ENCODE assay signal across 21 cellular contexts in genomic region chr6:164640946-164641345, GRCh38.
DNase-seq lines count a peak whose midpoint lies in the region; ATAC-seq, FAIRE-seq and TF ChIP-seq lines count a peak whose summit lies in the region.
"Had no signal": no experiment of that assay in that cellular context is flagged by ENCODE, and none has a peak within 500 bp of the region (broad histone marks: within the 10 kb centered on the region; RNA-seq: fewer than 3 reads in every experiment).

No MANE protein-coding gene starts in this region.

- CTCF ChIA-PET in GM12878 (lab: Yijun Ruan, JAX) = no interaction called here

- TF ChIP-seq CTCF in GM12878 (IDR thresholded peaks at IDR 0.05 in 2 of 3, conservative IDR thresholded peaks at IDR 0.05 in 1 of 3; ENCODE audit: control insufficient read depth in 2 of 3, extremely low read depth in 1 of 3, insufficient read depth in 1 of 3, low read depth in 3 of 3, low read length in 3 of 3) = no peak
- TF ChIP-seq CTCF in mucosa of descending colon (IDR thresholded peaks at IDR 0.05) = no peak

- RAD21 ChIA-PET in GM12878 (lab: Charles Lee; ENCODE audit: unreplicated experiment) = no interaction called here

- H3K4me1 ChIP-seq in GM12878 (ENCODE audit: control insufficient read depth, insufficient read depth, low read length) (no peaks in the 10 kb centered on the region), mucosa of descending colon (ENCODE audit: low read depth) (no peaks in the 10 kb centered on the region)
- H3K4me1 ChIP-seq: gastroesophageal sphincter had no signal

- POLR2A ChIA-PET in GM12878 (lab: Charles Lee) = no interaction called here

- no peak overlapping the region for H3K27ac ChIP-seq in GM12878 (ENCODE audit: control insufficient read depth, insufficient read depth)
- H3K27ac ChIP-seq: cardiac muscle cell, gastroesophageal sphincter, HL-60 had no signal

- ATAC-seq in GM12878 (peak; percentile 65), HG02870 (IDR thresholded peaks at IDR 0.05; ENCODE audit: unreplicated experiment) (no peak), GM18517 (IDR thresholded peaks at IDR 0.05; ENCODE audit: unreplicated experiment) (no peak), mucosa of descending colon (no peak)
- ATAC-seq: esophagus mucosa; gastroesophageal sphincter; naive thymus-derived CD4-positive, alpha-beta T cell had no signal

- H4K20me1 ChIP-seq in GM12878 (ENCODE audit: control insufficient read depth, insufficient read depth) = no peaks in the 10 kb centered on the region

- TF ChIP-seq RAD21 in GM12878 (IDR thresholded peaks at IDR 0.05; ENCODE audit: insufficient read depth, low read depth, low read length) = no peak

- SMC1A ChIA-PET in GM12878 (lab: Charles Lee; ENCODE audit: uncharacterized antibody, unreplicated experiment) = no interaction called here

- H3K27me3 ChIP-seq in GM12878 (replicated peaks in 1 of 2; ENCODE audit: control insufficient read depth in 2 of 2, insufficient read depth in 2 of 2, low read length in 1 of 2) = no peaks in the 10 kb centered on the region
- H3K27me3 ChIP-seq: cardiac muscle cell, gastroesophageal sphincter had no signal

- H3K9ac ChIP-seq in GM12878 (ENCODE audit: control insufficient read depth, insufficient read depth, low read length) = no peak overlapping the region

- no peak for TF ChIP-seq POLR2A in GM12878 (IDR thresholded peaks at IDR 0.05; ENCODE audit: low read depth, low read length)

- no peak overlapping the region for H3K4me2 ChIP-seq in GM12878 (ENCODE audit: control insufficient read depth, insufficient read depth)

- H3K4me3 ChIP-seq in GM12878 (no peak overlapping the region), mucosa of descending colon (no peak overlapping the region)
- H3K4me3 ChIP-seq: cardiac muscle cell, gastroesophageal sphincter had no signal

- no peaks in the 10 kb centered on the region for H3K36me3 ChIP-seq in GM12878 (ENCODE audit: control insufficient read depth in 2 of 2, insufficient read depth in 2 of 2, low read length in 1 of 2)
- no peaks in the 10 kb centered on the region for H3K36me3 ChIP-seq in mucosa of descending colon (ENCODE audit: low read depth)
- H3K36me3 ChIP-seq: cardiac muscle cell, gastroesophageal sphincter had no signal

- no peaks in the 10 kb centered on the region for H3K79me2 ChIP-seq in GM12878 (ENCODE audit: control insufficient read depth, insufficient read depth, low read length)

- WGBS in GM12878 (ENCODE audit: insufficient coverage, insufficient replicate concordance, low lambda C conversion rate, missing lambda C conversion rate) = 0% methylated on average over 4 of the region's 4 CpGs

- no peak for TF ChIP-seq EP300 in GM12878 (IDR thresholded peaks at IDR 0.05; ENCODE audit: borderline replicate concordance in 1 of 2, control insufficient read depth in 1 of 2, low read depth in 2 of 2, low read length in 2 of 2)

- no peak overlapping the region for H2AFZ ChIP-seq in GM12878 (ENCODE audit: control insufficient read depth, low read depth, low read length)

- DNase-seq in DMS53 (lab: John Stamatoyannopoulos, UW) (peak; percentile 37), DMS53 treated with DMSO at 0.1 percent for 48 hours (lab: John Stamatoyannopoulos, UW; ENCODE audit: unreplicated experiment) (no peak), GM12878 (ENCODE audit: low read depth, low spot score) (no peak), middle frontal gyrus (ENCODE audit: extremely low spot score, low spot score) (peak; percentile 53), HuH-7.5 (ENCODE audit: low spot score) (no peak), mucosa of descending colon (no peak)
- DNase-seq: activated CD4-positive, alpha-beta T cell treated with anti-CD3 and anti-CD28 coated beads for 1 hour; CD4-positive, CD25-positive, alpha-beta regulatory T cell; DMS79; HCEC 1CT; MV-4-11; naive thymus-derived CD4-positive, alpha-beta T cell; NCI-H2081 treated with DMSO at 0.1 percent for 48 hours; NCI-H526 treated with DMSO at 0.1 percent for 48 hours had no signal

- intact Hi-C loops in GM12878 (cut with micrococcal nuclease; ENCODE audit: unreplicated experiment) = no loop called here
- intact Hi-C loops in mucosa of descending colon (cut with DNase I, micrococcal nuclease) = no loop called here

- H3K9me3 ChIP-seq in GM12878 (replicated peaks; ENCODE audit: control insufficient read depth, insufficient read depth, low read length) = no peaks in the 10 kb centered on the region
- H3K9me3 ChIP-seq in mucosa of descending colon = peaks cover 42% of the 10 kb centered on the region
- H3K9me3 ChIP-seq: gastroesophageal sphincter had no signal

- no peak for FAIRE-seq in GM12878 (lab: Jason Lieb, UNC)
- FAIRE-seq: GM18507 had no signal

- BruUV-seq in GM12878 (replicated peaks; lab: Mats Ljungman, UMichigan) = no TSS peak

- in situ Hi-C loops in GM12878 (cut with MboI) = no loop called here

TF ChIP-seq in GM12878, 131 proteins besides CTCF, POLR2A, EP300 and RAD21:
- no peak for TF ChIP-seq JUND (IDR thresholded peaks at IDR 0.05; ENCODE audit: low read depth, low read length)
- TF ChIP-seq PAX8 (IDR thresholded peaks at IDR 0.05) = no peak
- no peak for TF ChIP-seq RELB (IDR thresholded peaks at IDR 0.05; ENCODE audit: low read depth)
- no peak for TF ChIP-seq CBFB (IDR thresholded peaks at IDR 0.05; ENCODE audit: low read depth)
- TF ChIP-seq POLR2AphosphoS5 (IDR thresholded peaks at IDR 0.05; ENCODE audit: low read length) = no peak
- no peak for TF ChIP-seq TBL1XR1 (IDR thresholded peaks at IDR 0.05; ENCODE audit: low read depth, low read length)
- TF ChIP-seq USF2 (IDR thresholded peaks at IDR 0.05; ENCODE audit: borderline replicate concordance, low read depth, low read length) = no peak
- TF ChIP-seq EZH2 (IDR thresholded peaks at IDR 0.05; ENCODE audit: borderline replicate concordance, control insufficient read depth, low read depth, low read length) = no peak
- TF ChIP-seq GABPA (IDR thresholded peaks at IDR 0.05; ENCODE audit: low read depth) = no peak
- no peak for TF ChIP-seq PML (IDR thresholded peaks at IDR 0.05; ENCODE audit: low read length)
- TF ChIP-seq SKIL (IDR thresholded peaks at IDR 0.05; ENCODE audit: low read depth, poor library complexity, severe bottlenecking) = no peak
- no peak for TF ChIP-seq IKZF1 (conservative IDR thresholded peaks at IDR 0.05)
- TF ChIP-seq IRF4 (IDR thresholded peaks at IDR 0.05; ENCODE audit: low read depth, low read length) = no peak

Comparison
In these comparisons a context has a peak if more than half of its experiments do, and no peak if none do; other contexts are left out.
1. DNase-seq: peak in DMS53 (single experiment) and middle frontal gyrus (single experiment); none in DMS53 treated with DMSO at 0.1 percent for 48 hours (single experiment), GM12878 (single experiment), HuH-7.5 (single experiment) and mucosa of descending colon (0 of 3).